Comparison of ENCODE assay signal across 13 cellular contexts in the genomic region with DNA sequence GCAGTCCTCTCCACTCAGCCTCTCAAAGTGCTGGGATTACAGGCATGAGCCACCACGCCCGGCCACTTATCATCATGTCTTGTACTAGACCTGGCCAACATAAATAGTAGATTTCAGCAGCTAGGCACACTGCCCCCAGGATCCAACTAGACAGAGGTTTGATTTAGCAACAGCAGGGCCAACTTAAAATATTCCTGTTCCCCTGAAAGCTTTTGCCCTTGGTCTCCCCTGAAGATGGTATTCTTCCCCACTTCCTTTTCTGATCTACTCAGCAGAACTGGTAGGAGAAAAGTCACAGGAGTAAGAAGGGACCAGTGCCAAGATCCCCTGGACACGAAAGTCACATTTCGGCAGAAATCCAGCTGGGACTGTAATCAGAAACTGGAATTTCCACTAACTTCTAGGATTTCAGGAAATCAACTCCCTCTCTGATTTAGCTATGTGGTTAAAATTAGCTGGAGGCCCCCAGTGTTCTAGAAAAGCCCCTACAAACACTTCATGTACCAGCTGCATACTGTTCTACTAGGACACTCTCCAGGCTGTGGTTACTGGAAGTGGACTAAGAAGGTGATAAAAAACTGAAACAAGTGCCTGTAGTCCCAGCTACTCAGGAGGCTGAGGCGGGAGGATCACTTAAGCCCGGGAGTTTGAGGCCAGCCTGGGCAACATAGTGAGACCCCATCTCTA. TPM values are rescaled to one million over a fixed set of nuclear protein-coding genes. Genes with fewer than 3 reads are reported as not detected.
DNase-seq lines count a peak whose midpoint lies in the region; ATAC-seq and TF ChIP-seq lines count a peak whose summit lies in the region.
"Had no signal": no experiment of that assay in that cellular context is flagged by ENCODE, and none has a peak within 500 bp of the region (broad histone marks: within the 10 kb centered on the region; RNA-seq: fewer than 3 reads in every experiment).

No MANE protein-coding gene starts in this region.

- peaks cover 23% of the 10 kb centered on the region for H3K4me1 Mint-ChIP-seq in WTC11
- H3K4me1 Mint-ChIP-seq: activated CD4-positive, alpha-beta memory T cell treated with anti-CD3 and anti-CD28 coated beads, Interleukin-2, amount 10 ng/mL, durations not matched to agents 7 days and 5 days had no signal

- no peak for TF ChIP-seq POLR2A in right lobe of liver (IDR thresholded peaks at IDR 0.05)
- TF ChIP-seq POLR2A in tibial nerve (IDR thresholded peaks at IDR 0.05), result no peak
- TF ChIP-seq POLR2A in breast epithelium (IDR thresholded peaks at IDR 0.05), result no peak

- DNase-seq in WTC11 (ENCODE audit: low spot score), result no peak
- peak; percentile 19 to 53 for DNase-seq in fibroblast of lung (ENCODE audit: low read depth in 2 of 2)
- peak; percentile 60 to 83 (median 78) for DNase-seq in right lobe of liver
- peak; percentile 44 to 49 for DNase-seq in tibial nerve (ENCODE audit: low spot score in 2 of 2)
- no peak for DNase-seq in breast epithelium (ENCODE audit: low spot score in 2 of 2)
- no peak for DNase-seq in DMS153 treated with DMSO at 0.1 percent for 48 hours (lab: John Stamatoyannopoulos, UW; ENCODE audit: unreplicated experiment)
- DNase-seq: activated CD4-positive, alpha-beta memory T cell treated with anti-CD3 and anti-CD28 coated beads, Interleukin-2, amount 10 ng/mL, durations not matched to agents 7 days and 5 days; NCI-H1048; occipital lobe; stimulated activated CD4-positive, alpha-beta T cell treated with anti-CD3 and anti-CD28 coated beads, Interleukin-12 subunit alpha, Interleukin-12 subunit beta, amount 100 ng/mL, for 4 hours had no signal

- ATAC-seq in WTC11 (no peak), right lobe of liver (peak; percentile 41 to 60 (median 56)), HG03460 (IDR thresholded peaks at IDR 0.05; ENCODE audit: unreplicated experiment) (no peak)

- H3K27ac ChIP-seq in fibroblast of lung (ENCODE audit: insufficient read depth, low read length) (no peak overlapping the region), right lobe of liver (peak overlapping the region; percentile 79 to 94 (median 91)), tibial nerve (peak overlapping the region in 2 of 4 donors; percentile 29 to 46), breast epithelium (peak overlapping the region in 1 of 2 donors; percentile 42)
- H3K27ac ChIP-seq: BLaER1 treated with 17β-estradiol and CSF1 and Interleukin-3, amounts not matched to agents 10 nM and 100 nM; SJSA1 had no signal

- no peaks in the 10 kb centered on the region for H3K79me2 ChIP-seq in fibroblast of lung (ENCODE audit: control insufficient read depth, insufficient read depth, low read length)

- CTCF ChIA-PET in WTC11 (lab: Charles Lee), result no interaction called here

- H4K20me1 ChIP-seq in fibroblast of lung (ENCODE audit: control insufficient read depth, extremely low read depth, insufficient read depth, low read length), result no peaks in the 10 kb centered on the region
- H4K20me1 ChIP-seq: BLaER1 treated with 17β-estradiol and CSF1 and Interleukin-3, amounts not matched to agents 10 nM and 100 nM had no signal

- H3K36me3 ChIP-seq in fibroblast of lung (ENCODE audit: control insufficient read depth, insufficient read depth, low read length) (no peaks in the 10 kb centered on the region), right lobe of liver (no peaks in the 10 kb centered on the region), tibial nerve (no peaks in the 10 kb centered on the region), breast epithelium (no peaks in the 10 kb centered on the region)
- H3K36me3 ChIP-seq: BLaER1 treated with 17β-estradiol and CSF1 and Interleukin-3, amounts not matched to agents 10 nM and 100 nM; SJSA1 had no signal

- WGBS in right lobe of liver (ENCODE audit: insufficient coverage, low coverage, low lambda C conversion rate, missing lambda C conversion rate), result 30% methylated on average over 6 of the region's 6 CpGs
- 70 to 73% methylated on average over 6 of the region's 6 CpGs for WGBS in tibial nerve, 2 donors

- peak overlapping the region; percentile 41 for H2AFZ ChIP-seq in fibroblast of lung (ENCODE audit: low read length)

- H3K27ac Mint-ChIP-seq in WTC11, result no peak overlapping the region
- H3K27ac Mint-ChIP-seq: activated CD4-positive, alpha-beta memory T cell treated with anti-CD3 and anti-CD28 coated beads, Interleukin-2, amount 10 ng/mL, durations not matched to agents 7 days and 5 days had no signal

- no peaks in the 10 kb centered on the region for H3K27me3 ChIP-seq in fibroblast of lung (ENCODE audit: control insufficient read depth, insufficient read depth, low read length)
- H3K27me3 ChIP-seq in right lobe of liver, result no peaks in the 10 kb centered on the region
- H3K27me3 ChIP-seq in tibial nerve, result no peaks in the 10 kb centered on the region
- no peaks in the 10 kb centered on the region for H3K27me3 ChIP-seq in breast epithelium
- H3K27me3 ChIP-seq: BLaER1 treated with 17β-estradiol and CSF1 and Interleukin-3, amounts not matched to agents 10 nM and 100 nM; SJSA1 had no signal

- no peak for TF ChIP-seq CTCF in WTC11 (IDR thresholded peaks at IDR 0.05)
- TF ChIP-seq CTCF in fibroblast of lung (conservative IDR thresholded peaks at IDR 0.05 in 1 of 2, IDR thresholded peaks at IDR 0.05 in 1 of 2; ENCODE audit: low read depth in 1 of 2, low read length in 2 of 2), result no peak
- TF ChIP-seq CTCF in right lobe of liver (IDR thresholded peaks at IDR 0.05), result peak in 1 of 4 donors; percentile 9
- TF ChIP-seq CTCF in tibial nerve (IDR thresholded peaks at IDR 0.05), result no peak
- TF ChIP-seq CTCF in breast epithelium (IDR thresholded peaks at IDR 0.05), result no peak

- H3K27me3 Mint-ChIP-seq in WTC11 (ENCODE audit: low read depth), result no peaks in the 10 kb centered on the region; the same call in 1 of the 2 replicates
- H3K27me3 Mint-ChIP-seq: activated CD4-positive, alpha-beta memory T cell treated with anti-CD3 and anti-CD28 coated beads, Interleukin-2, amount 10 ng/mL, durations not matched to agents 7 days and 5 days had no signal

- POLR2A ChIA-PET in WTC11 (lab: Charles Lee), result no interaction called here

- no peak overlapping the region for H3K4me2 ChIP-seq in fibroblast of lung (ENCODE audit: extremely low read depth, insufficient read depth, low read length)
- H3K4me2 ChIP-seq: BLaER1 treated with 17β-estradiol and CSF1 and Interleukin-3, amounts not matched to agents 10 nM and 100 nM had no signal

- TF ChIP-seq EP300 in tibial nerve (IDR thresholded peaks at IDR 0.05), result no peak

- H3K9ac ChIP-seq in fibroblast of lung (ENCODE audit: insufficient read depth, low read length), result no peak overlapping the region
- H3K9ac ChIP-seq: BLaER1 treated with 17β-estradiol and CSF1 and Interleukin-3, amounts not matched to agents 10 nM and 100 nM had no signal

- no peaks in the 10 kb centered on the region for H3K4me1 ChIP-seq in fibroblast of lung (ENCODE audit: control insufficient read depth, extremely low read depth, insufficient read depth, low read length)
- peaks cover 0 to 67% (median 30%) of the 10 kb centered on the region in 4 donors for H3K4me1 ChIP-seq in right lobe of liver
- H3K4me1 ChIP-seq in tibial nerve, result peaks cover 0 to 9% (median 0%) of the 10 kb centered on the region in 4 donors
- H3K4me1 ChIP-seq in breast epithelium, result no peaks in the 10 kb centered on the region
- H3K4me1 ChIP-seq: SJSA1 had no signal

- no peak overlapping the region for H3K4me3 Mint-ChIP-seq in WTC11
- H3K4me3 Mint-ChIP-seq: activated CD4-positive, alpha-beta memory T cell treated with anti-CD3 and anti-CD28 coated beads, Interleukin-2, amount 10 ng/mL, durations not matched to agents 7 days and 5 days had no signal

- H3K36me3 Mint-ChIP-seq in WTC11, result no peaks in the 10 kb centered on the region

- intact Hi-C loops in right lobe of liver (cut with DNase I) (loop anchor here in 1 of 2 donors (10.0 kb wide), 1 partner anchor 170 kb away; a partner anchor contains a TSS), breast epithelium (cut with DNase I; ENCODE audit: low total_unique reads) (loop anchor here (10.0 kb wide), 1 partner anchor 180 kb away; no protein-coding TSS in a partner anchor)

- no peak overlapping the region for H3K4me3 ChIP-seq in fibroblast of lung (replicated peaks in 1 of 4; ENCODE audit: control extremely low read depth in 1 of 4, insufficient read depth in 1 of 4, low read depth in 3 of 4, low read length in 4 of 4)
- no peak overlapping the region for H3K4me3 ChIP-seq in right lobe of liver
- H3K4me3 ChIP-seq in tibial nerve, result no peak overlapping the region
- H3K4me3 ChIP-seq in breast epithelium, result no peak overlapping the region
- H3K4me3 ChIP-seq: BLaER1 treated with 17β-estradiol and CSF1 and Interleukin-3, amounts not matched to agents 10 nM and 100 nM; SJSA1 had no signal

- H3K9me3 Mint-ChIP-seq in WTC11, result no peaks in the 10 kb centered on the region
- H3K9me3 Mint-ChIP-seq: activated CD4-positive, alpha-beta memory T cell treated with anti-CD3 and anti-CD28 coated beads, Interleukin-2, amount 10 ng/mL, durations not matched to agents 7 days and 5 days had no signal

- H3K9me3 ChIP-seq in fibroblast of lung (ENCODE audit: control insufficient read depth, insufficient read depth, low read depth, low read length) (no peaks in the 10 kb centered on the region), right lobe of liver (no peaks in the 10 kb centered on the region), tibial nerve (no peaks in the 10 kb centered on the region), breast epithelium (no peaks in the 10 kb centered on the region)
- H3K9me3 ChIP-seq: BLaER1 treated with 17β-estradiol and CSF1 and Interleukin-3, amounts not matched to agents 10 nM and 100 nM; SJSA1 had no signal

TF ChIP-seq in WTC11, 78 proteins besides CTCF, POLR2A, EP300 and RAD21:
- TF ChIP-seq HMGA2 (CRISPR knock-in tag; IDR thresholded peaks at IDR 0.05) (no peak), ZNF121 (CRISPR knock-in tag; IDR thresholded peaks at IDR 0.05) (0 out of 2 replicates have a peak, but pooled peaks have one; percentile 45)
TF ChIP-seq in WTC11: peak in this region for 1.

RNA-seq across cellular contexts. Expression of a gene that starts 9.0 kb away (rescaled TPM):
- total RNA-seq in WTC11 (2021), result 74.5 to 87.7 TPM (median 75.2 TPM) in 3 replicates
- 20.8 and 43.1 TPM in 2 replicates for total RNA-seq in fibroblast of lung
- 35.8 and 40.3 TPM in 2 replicates for polyA plus RNA-seq in fibroblast of lung
- 24.2 and 25.1 TPM in 2 replicates for polyA plus RNA-seq in fibroblast of lung (2012)
- 24.2 and 24.6 TPM in 2 replicates for polyA minus RNA-seq in fibroblast of lung (ENCODE audit: low replicate concordance)
- total RNA-seq in right lobe of liver, result 100 to 1,000 TPM in 1 of 6 experiments, 10 to 100 TPM in 5; 44.5 to 150 (median 59.6) TPM
- total RNA-seq in tibial nerve, result 10 to 100 TPM; 20.8 to 41.4 (median 25.1) TPM
- 10 to 100 TPM; 32.0 to 35.3 (median 34.7) TPM for total RNA-seq in breast epithelium

Comparison
In these comparisons a context has a peak if more than half of its experiments do, and no peak if none do; other contexts are left out.
1. ATAC-seq: peak in right lobe of liver (4 of 4); none in WTC11 (single experiment) and HG03460 (single experiment).
2. DNase-seq: peak in fibroblast of lung (2 of 2), right lobe of liver (3 of 3) and tibial nerve (2 of 2); none in WTC11 (single experiment), breast epithelium (0 of 2) and DMS153 treated with DMSO at 0.1 percent for 48 hours (single experiment).